In the genomic region with DNA sequence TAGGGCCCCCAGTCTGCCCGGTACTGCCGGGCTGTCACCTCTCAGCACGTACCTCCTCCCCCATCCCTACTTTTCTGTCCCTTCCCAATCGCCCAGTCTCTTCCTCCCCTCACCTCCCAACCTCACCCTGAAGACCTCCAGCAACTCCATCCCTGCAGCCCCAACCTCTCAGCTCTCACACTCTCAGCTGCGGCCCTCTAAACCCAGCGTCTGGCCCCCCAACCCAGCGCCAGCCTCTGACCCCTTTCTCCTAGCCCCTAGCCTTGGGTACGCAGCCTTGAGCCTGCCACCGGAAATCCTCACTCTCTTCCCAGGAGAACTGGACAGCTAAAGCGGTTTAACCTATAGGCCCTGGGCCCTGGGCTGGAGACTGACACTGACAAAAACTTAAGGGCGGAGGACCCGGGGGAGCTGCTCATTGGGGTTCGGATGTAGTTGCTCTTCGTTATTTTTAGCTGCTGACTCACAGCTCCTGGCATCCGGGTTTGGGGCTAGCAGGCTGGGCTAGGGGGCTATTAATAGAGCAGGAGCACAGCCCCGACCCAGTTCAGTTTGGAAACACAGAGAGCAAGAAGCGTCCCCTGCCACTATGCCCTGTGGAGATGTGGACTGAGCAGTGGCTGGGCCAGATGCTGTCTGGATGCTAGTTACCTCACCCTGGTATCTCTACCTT, we compare ENCODE assay signal across 9 cellular contexts. TPM values are rescaled to one million over a fixed set of nuclear protein-coding genes. Genes with fewer than 3 reads are reported as not detected.
DNase-seq lines count a peak whose midpoint lies in the region; ATAC-seq, FAIRE-seq and TF ChIP-seq lines count a peak whose summit lies in the region.
"Had no signal": no experiment of that assay in that cellular context is flagged by ENCODE, and none has a peak within 500 bp of the region (broad histone marks: within the 10 kb centered on the region; RNA-seq: fewer than 3 reads in every experiment).

No MANE protein-coding gene starts in this region.

- CTCF ChIA-PET in RWPE1 (lab: Yijun Ruan, JAX): interaction anchor here (0.6 to 1.3 kb wide), 5 partner anchors 17 to 353 kb away, joined by 3 to 6 read pairs (median 5); no protein-coding TSS in a partner anchor

- peak; percentile 74 for FAIRE-seq in GM19239 (lab: Jason Lieb, UNC)
- FAIRE-seq: TTC549 had no signal

- ATAC-seq in GM21423 (IDR thresholded peaks at IDR 0.05; ENCODE audit: unreplicated experiment) (no peak), HG03457 (IDR thresholded peaks at IDR 0.05; ENCODE audit: unreplicated experiment) (no peak), HG02642 (IDR thresholded peaks at IDR 0.05; ENCODE audit: poor library complexity, unreplicated experiment) (no peak)

- H3K79me1 ChIP-seq in trophoblast cell (ENCODE audit: low read length): peaks cover 4% of the 10 kb centered on the region

- peak overlapping the region; percentile 68 for H3K18ac ChIP-seq in trophoblast cell (ENCODE audit: low read length)

- peak overlapping the region; percentile 91 for H4K8ac ChIP-seq in trophoblast cell (ENCODE audit: low read depth, low read length)

- H3K9ac ChIP-seq in fibroblast of lung (ENCODE audit: insufficient read depth, low read length): peak overlapping the region; percentile 62
- H3K9ac ChIP-seq in trophoblast cell (ENCODE audit: low read length): no peak overlapping the region

- peak overlapping the region; percentile 46 to 77 (median 68) for H3K4me3 ChIP-seq in fibroblast of lung (replicated peaks in 1 of 4; ENCODE audit: control extremely low read depth in 1 of 4, insufficient read depth in 1 of 4, low read depth in 3 of 4, low read length in 4 of 4)
- H3K4me3 ChIP-seq in trophoblast cell (ENCODE audit: low read depth, low read length): peak overlapping the region; percentile 80

- H3K4me1 ChIP-seq in fibroblast of lung (ENCODE audit: control insufficient read depth, extremely low read depth, insufficient read depth, low read length) (no peaks in the 10 kb centered on the region), trophoblast cell (ENCODE audit: control insufficient read depth in 1 of 2, insufficient read depth in 2 of 2, low read length in 2 of 2) (peaks cover 0 to 10% of the 10 kb centered on the region in 2 experiments)

- H3K14ac ChIP-seq in trophoblast cell (ENCODE audit: low read length): peak overlapping the region; percentile 74

- H2AK5ac ChIP-seq in trophoblast cell (ENCODE audit: low read length): peak overlapping the region; percentile 32

- peak overlapping the region; percentile 71 for H3K4ac ChIP-seq in trophoblast cell (ENCODE audit: low read depth, low read length)

- TF ChIP-seq CTCF in RWPE1 (conservative IDR thresholded peaks at IDR 0.05; ENCODE audit: low read depth): no peak
- no peak for TF ChIP-seq CTCF in fibroblast of lung (conservative IDR thresholded peaks at IDR 0.05 in 1 of 2, IDR thresholded peaks at IDR 0.05 in 1 of 2; ENCODE audit: low read depth in 1 of 2, low read length in 2 of 2)

- H3K4me2 ChIP-seq in fibroblast of lung (ENCODE audit: extremely low read depth, insufficient read depth, low read length) (peak overlapping the region; percentile 85), trophoblast cell (ENCODE audit: low read length) (peak overlapping the region; percentile 99)

- H2AFZ ChIP-seq in fibroblast of lung (ENCODE audit: low read length) (peak overlapping the region; percentile 26), trophoblast cell (ENCODE audit: insufficient read depth, low read length, poor library complexity) (peak overlapping the region; percentile 61)

- H3K9me3 ChIP-seq in fibroblast of lung (ENCODE audit: control insufficient read depth, insufficient read depth, low read depth, low read length) (no peaks in the 10 kb centered on the region), trophoblast cell (ENCODE audit: insufficient read depth, low read depth, low read length) (no peaks in the 10 kb centered on the region)

- H3K27ac ChIP-seq in RWPE1: peak overlapping the region; percentile 73
- H3K27ac ChIP-seq in fibroblast of lung (ENCODE audit: insufficient read depth, low read length): peak overlapping the region; percentile 82
- no peak overlapping the region for H3K27ac ChIP-seq in trophoblast cell (ENCODE audit: low read depth, low read length)

- no peaks in the 10 kb centered on the region for H3K79me2 ChIP-seq in fibroblast of lung (ENCODE audit: control insufficient read depth, insufficient read depth, low read length)
- H3K79me2 ChIP-seq in trophoblast cell (ENCODE audit: control insufficient read depth, insufficient read depth, low read length, poor library complexity): peaks cover 2% of the 10 kb centered on the region

- no peaks in the 10 kb centered on the region for H3K36me3 ChIP-seq in fibroblast of lung (ENCODE audit: control insufficient read depth, insufficient read depth, low read length)
- no peaks in the 10 kb centered on the region for H3K36me3 ChIP-seq in trophoblast cell (ENCODE audit: control insufficient read depth in 1 of 2, insufficient read depth in 2 of 2, low read length in 2 of 2)

- H4K12ac ChIP-seq in trophoblast cell (ENCODE audit: low read depth, low read length): peak overlapping the region; percentile 61

- DNase-seq in GM19239 (ENCODE audit: insufficient read length, low spot score): no peak
- DNase-seq in RWPE1 (ENCODE audit: low spot score): no peak
- DNase-seq in fibroblast of lung (ENCODE audit: low read depth in 2 of 2): peak; percentile 48 to 59
- no peak for DNase-seq in trophoblast cell
- DNase-seq in NCI-H2227 (lab: John Stamatoyannopoulos, UW; ENCODE audit: unreplicated experiment): no peak

- H4K20me1 ChIP-seq in fibroblast of lung (ENCODE audit: control insufficient read depth, extremely low read depth, insufficient read depth, low read length): no peaks in the 10 kb centered on the region

- no peaks in the 10 kb centered on the region for H3K27me3 ChIP-seq in fibroblast of lung (ENCODE audit: control insufficient read depth, insufficient read depth, low read length)
- H3K27me3 ChIP-seq in trophoblast cell (ENCODE audit: insufficient read depth, low read length): no peaks in the 10 kb centered on the region

- H2BK120ac ChIP-seq in trophoblast cell (ENCODE audit: insufficient read depth, low read length, poor library complexity): peak overlapping the region; percentile 62

- POLR2A ChIA-PET in RWPE1 (lab: Yijun Ruan, JAX; ENCODE audit: low non-redundant PET): no interaction called here

- H3K23ac ChIP-seq in trophoblast cell (ENCODE audit: low read length): no peak overlapping the region

- WGBS in trophoblast cell (ENCODE audit: extremely low coverage, insufficient coverage, insufficient read length): no CpG with 5 or more reads among the region's 17 CpGs

- peak overlapping the region; percentile 60 for H4K91ac ChIP-seq in trophoblast cell (ENCODE audit: low read depth, low read length)

- no peak overlapping the region for H2BK12ac ChIP-seq in trophoblast cell (ENCODE audit: low read length)

- no peak overlapping the region for H2BK5ac ChIP-seq in trophoblast cell (ENCODE audit: low read depth, low read length, poor library complexity)

RNA-seq across cellular contexts. Expression of a gene that starts 9.6 kb away (rescaled TPM):
- total RNA-seq in fibroblast of lung: 20.0 and 24.6 TPM in 2 replicates
- polyA plus RNA-seq in fibroblast of lung: 20.6 and 21.0 TPM in 2 replicates
- polyA plus RNA-seq in fibroblast of lung (2012): 12.9 and 14.9 TPM in 2 replicates
- polyA minus RNA-seq in fibroblast of lung (ENCODE audit: low replicate concordance): 4.8 and 12.6 TPM in 2 replicates
- 18.6 and 22.7 TPM in 2 replicates for polyA plus RNA-seq in trophoblast cell (2013)

RNA-seq across cellular contexts. Expression of a gene that starts 11.9 kb away (rescaled TPM):
- not detected in 2 replicates for total RNA-seq in fibroblast of lung
- not detected in 2 replicates for polyA plus RNA-seq in fibroblast of lung
- 0.21 TPM in 1 of 2 replicates, not detected in the other for polyA plus RNA-seq in fibroblast of lung (2012)
- not detected in 2 replicates for polyA minus RNA-seq in fibroblast of lung (ENCODE audit: low replicate concordance)
- 0.47 and 0.57 TPM in 2 replicates for polyA plus RNA-seq in trophoblast cell (2013)

Comparison
In these comparisons a context has a peak if more than half of its experiments do, and no peak if none do; other contexts are left out.
1. DNase-seq: peak in fibroblast of lung (2 of 2); none in GM19239 (single experiment), RWPE1 (single experiment), trophoblast cell (0 of 2) and NCI-H2227 (single experiment).